In the genomic region with DNA sequence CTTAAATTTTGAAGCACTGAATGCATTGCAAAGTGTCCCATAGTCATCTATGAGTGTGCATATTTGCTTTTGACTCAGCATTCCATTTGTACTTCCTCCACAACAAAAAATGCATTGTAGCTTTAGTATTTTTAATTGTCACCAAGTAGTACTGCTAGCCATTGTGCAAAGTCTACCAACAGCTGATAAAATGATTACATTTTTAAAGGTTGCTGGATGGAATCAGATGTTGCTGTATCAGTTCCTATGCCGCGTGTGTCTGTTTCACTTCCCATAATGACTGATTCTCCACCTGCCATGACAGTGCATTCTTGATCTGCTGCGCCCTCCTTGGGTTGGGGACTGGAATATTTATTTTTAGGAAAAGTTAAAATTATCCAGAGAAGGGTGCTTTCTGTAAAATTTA, we compare ENCODE assay signal across 8 cellular contexts.
DNase-seq lines count a peak whose midpoint lies in the region; ATAC-seq, FAIRE-seq and TF ChIP-seq lines count a peak whose summit lies in the region.

No MANE protein-coding gene starts in this region.

- H3K9me3 Mint-ChIP-seq in activated naive CD4-positive, alpha-beta T cell treated with anti-CD3 and anti-CD28 coated beads, Interleukin-2, amount 50 U/mL, for 24 hours: no peaks in the 10 kb centered on the region
- no peaks in the 10 kb centered on the region for H3K9me3 Mint-ChIP-seq in stimulated activated memory B cell treated with anti-CD40 and anti-IgM and Interleukin-4, amounts not matched to agents 10 μg/mL and 1 μg/mL and 100 μg/mL, for 72 hours

- H3K27me3 Mint-ChIP-seq in activated naive CD4-positive, alpha-beta T cell treated with anti-CD3 and anti-CD28 coated beads, Interleukin-2, amount 50 U/mL, for 24 hours: no peaks in the 10 kb centered on the region
- no peaks in the 10 kb centered on the region for H3K27me3 Mint-ChIP-seq in stimulated activated memory B cell treated with anti-CD40 and anti-IgM and Interleukin-4, amounts not matched to agents 10 μg/mL and 1 μg/mL and 100 μg/mL, for 72 hours

- no peak for DNase-seq in activated naive CD4-positive, alpha-beta T cell treated with Interleukin-2 at 50 U/mL for 16 hours
- peak; percentile 82 for DNase-seq in RPMI8226
- DNase-seq in H54 (ENCODE audit: insufficient read length, low spot score): no peak
- no peak for DNase-seq in OCI-M2 (lab: John Stamatoyannopoulos, UW; ENCODE audit: unreplicated experiment)
- no peak for DNase-seq in cerebellar cortex (ENCODE audit: low spot score)

- peak overlapping the region; percentile 35 for H3K27ac Mint-ChIP-seq in activated naive CD4-positive, alpha-beta T cell treated with anti-CD3 and anti-CD28 coated beads, Interleukin-2, amount 50 U/mL, for 24 hours
- peak overlapping the region; percentile 60 for H3K27ac Mint-ChIP-seq in stimulated activated memory B cell treated with anti-CD40 and anti-IgM and Interleukin-4, amounts not matched to agents 10 μg/mL and 1 μg/mL and 100 μg/mL, for 72 hours

- ATAC-seq in HG02973 (IDR thresholded peaks at IDR 0.05; ENCODE audit: unreplicated experiment): peak; percentile 76
- ATAC-seq in stimulated activated memory B cell treated with anti-CD40 and anti-IgM and Interleukin-4, amounts not matched to agents 10 μg/mL and 1 μg/mL and 100 μg/mL, for 72 hours: peak; percentile 86

- H3K4me3 Mint-ChIP-seq in activated naive CD4-positive, alpha-beta T cell treated with anti-CD3 and anti-CD28 coated beads, Interleukin-2, amount 50 U/mL, for 24 hours: no peak overlapping the region
- peak overlapping the region; percentile 31 for H3K4me3 Mint-ChIP-seq in stimulated activated memory B cell treated with anti-CD40 and anti-IgM and Interleukin-4, amounts not matched to agents 10 μg/mL and 1 μg/mL and 100 μg/mL, for 72 hours

- no peak for FAIRE-seq in H54 (lab: Jason Lieb, UNC)

- TF ChIP-seq POLR2A in H54 (IDR thresholded peaks at IDR 0.05; ENCODE audit: low read depth, low read length): no peak

- peaks cover 4% of the 10 kb centered on the region for H3K36me3 Mint-ChIP-seq in activated naive CD4-positive, alpha-beta T cell treated with anti-CD3 and anti-CD28 coated beads, Interleukin-2, amount 50 U/mL, for 24 hours
- H3K36me3 Mint-ChIP-seq in stimulated activated memory B cell treated with anti-CD40 and anti-IgM and Interleukin-4, amounts not matched to agents 10 μg/mL and 1 μg/mL and 100 μg/mL, for 72 hours: peaks cover 6% of the 10 kb centered on the region

- H3K4me1 Mint-ChIP-seq in activated naive CD4-positive, alpha-beta T cell treated with anti-CD3 and anti-CD28 coated beads, Interleukin-2, amount 50 U/mL, for 24 hours: peaks cover 15% of the 10 kb centered on the region
- peaks cover 33% of the 10 kb centered on the region for H3K4me1 Mint-ChIP-seq in stimulated activated memory B cell treated with anti-CD40 and anti-IgM and Interleukin-4, amounts not matched to agents 10 μg/mL and 1 μg/mL and 100 μg/mL, for 72 hours
